In genomic region chr2:201452058-201452736, GRCh38 we compare ENCODE assay signal across 8 cellular contexts. TPM values are rescaled to one million over a fixed set of nuclear protein-coding genes. Genes with fewer than 3 reads are reported as not detected.
DNase-seq lines count a peak whose midpoint lies in the region; ATAC-seq and TF ChIP-seq lines count a peak whose summit lies in the region.

No MANE protein-coding gene starts in this region.

- H3K4me3 ChIP-seq in OCI-LY7 (ENCODE audit: low read depth, low read length, poor library complexity, severe bottlenecking), result peak overlapping the region; percentile 99
- peak overlapping the region; percentile 85 for H3K4me3 ChIP-seq in mucosa of stomach (ENCODE audit: low read length)

- no peaks in the 10 kb centered on the region for H3K9me2 ChIP-seq in OCI-LY7 (ENCODE audit: insufficient read depth, low read length)

- H3K9ac ChIP-seq in mucosa of stomach (ENCODE audit: low read length), result peak overlapping the region; percentile 84

- H2AFZ ChIP-seq in OCI-LY7 (ENCODE audit: low read length), result peak overlapping the region; percentile 48

- ATAC-seq in effector memory CD8-positive, alpha-beta T cell (replicated peaks), result peak; percentile 13

- H3K27me3 Mint-ChIP-seq in activated naive CD4-positive, alpha-beta T cell treated with anti-CD3 and anti-CD28 coated beads, Interleukin-2, amount 50 U/mL, for 24 hours, result no peaks in the 10 kb centered on the region
- H3K27me3 Mint-ChIP-seq in effector memory CD8-positive, alpha-beta T cell, result no peaks in the 10 kb centered on the region

- no peaks in the 10 kb centered on the region for H4K20me1 ChIP-seq in OCI-LY7 (ENCODE audit: insufficient read depth, low read length)

- no TSS peak for BruUV-seq in OCI-LY7 (replicated peaks; lab: Mats Ljungman, UMichigan)

- no peaks in the 10 kb centered on the region for H3K36me3 ChIP-seq in OCI-LY7 (ENCODE audit: insufficient read depth, low read length)
- no peaks in the 10 kb centered on the region for H3K36me3 ChIP-seq in mucosa of stomach (ENCODE audit: control insufficient read depth, insufficient read depth, low read length)

- POLR2A ChIA-PET in OCI-LY7 (lab: Charles Lee), result interaction anchor here (0.5 to 2.0 kb wide), 13 partner anchors 9 to 1622 kb away, joined by 3 to 12 read pairs (median 4); partner anchors contain the start of gene CASP8

- CTCF ChIA-PET in OCI-LY7 (lab: Charles Lee; ENCODE audit: unreplicated experiment), result no interaction called here

- peaks cover 58% of the 10 kb centered on the region for H3K4me1 Mint-ChIP-seq in activated naive CD4-positive, alpha-beta T cell treated with anti-CD3 and anti-CD28 coated beads, Interleukin-2, amount 50 U/mL, for 24 hours
- peaks cover 22 to 33% of the 10 kb centered on the region in 2 donors for H3K4me1 Mint-ChIP-seq in effector memory CD8-positive, alpha-beta T cell (ENCODE audit: low read depth in 2 of 2)

- intact Hi-C loops in OCI-LY7 (cut with micrococcal nuclease; ENCODE audit: unreplicated experiment), result loop anchor here (5.0 kb wide), 2 partner anchors 220 to 640 kb away; partner anchors contain the start of gene BZW1

- H3K4me3 Mint-ChIP-seq in activated naive CD4-positive, alpha-beta T cell treated with anti-CD3 and anti-CD28 coated beads, Interleukin-2, amount 50 U/mL, for 24 hours, result peak overlapping the region; percentile 90
- peak overlapping the region; percentile 97 to 99 for H3K4me3 Mint-ChIP-seq in effector memory CD8-positive, alpha-beta T cell

- peak overlapping the region; percentile 68 for H3K4me2 ChIP-seq in OCI-LY7 (ENCODE audit: low read length)

- peaks cover 5% of the 10 kb centered on the region for H3K36me3 Mint-ChIP-seq in activated naive CD4-positive, alpha-beta T cell treated with anti-CD3 and anti-CD28 coated beads, Interleukin-2, amount 50 U/mL, for 24 hours
- H3K36me3 Mint-ChIP-seq in effector memory CD8-positive, alpha-beta T cell (ENCODE audit: insufficient read depth), result peaks cover 8% of the 10 kb centered on the region

- H3K27ac Mint-ChIP-seq in activated naive CD4-positive, alpha-beta T cell treated with anti-CD3 and anti-CD28 coated beads, Interleukin-2, amount 50 U/mL, for 24 hours, result peak overlapping the region; percentile 74
- peak overlapping the region in 1 of 2 donors; percentile 68 for H3K27ac Mint-ChIP-seq in effector memory CD8-positive, alpha-beta T cell

- H3K9me3 ChIP-seq in OCI-LY7 (ENCODE audit: low read length) (no peaks in the 10 kb centered on the region), mucosa of stomach (ENCODE audit: control insufficient read depth, low read length) (no peaks in the 10 kb centered on the region)

- H3K27me3 ChIP-seq in mucosa of stomach (ENCODE audit: control insufficient read depth, insufficient read depth, low read length), result no peaks in the 10 kb centered on the region

- no peak for DNase-seq in activated naive CD4-positive, alpha-beta T cell treated with Interleukin-2 at 50 U/mL for 16 hours
- DNase-seq in OCI-LY7 (ENCODE audit: low spot score) (no peak), NCI-H2107 (lab: John Stamatoyannopoulos, UW) (no peak), HuH-7.5 (ENCODE audit: low spot score) (no peak), NCI-H2107 treated with DMSO at 0.1 percent for 48 hours (lab: John Stamatoyannopoulos, UW; ENCODE audit: unreplicated experiment) (no peak)
- no peak for DNase-seq in effector memory CD8-positive, alpha-beta T cell

- peaks cover 7% of the 10 kb centered on the region for H3K79me2 ChIP-seq in OCI-LY7 (ENCODE audit: insufficient read depth, low read depth, low read length)

- H3K9me3 Mint-ChIP-seq in activated naive CD4-positive, alpha-beta T cell treated with anti-CD3 and anti-CD28 coated beads, Interleukin-2, amount 50 U/mL, for 24 hours, result peaks cover 5% of the 10 kb centered on the region
- H3K9me3 Mint-ChIP-seq in effector memory CD8-positive, alpha-beta T cell, result no peaks in the 10 kb centered on the region

- peaks cover 14% of the 10 kb centered on the region for H3K4me1 ChIP-seq in OCI-LY7 (ENCODE audit: insufficient read depth, low read length, poor library complexity, severe bottlenecking)
- peaks cover 21% of the 10 kb centered on the region for H3K4me1 ChIP-seq in mucosa of stomach (ENCODE audit: control insufficient read depth, insufficient read depth, low read length)

- H3K27ac ChIP-seq in OCI-LY7 (ENCODE audit: low read depth, low read length, poor library complexity, severe bottlenecking), result no peak overlapping the region

- no peak for TF ChIP-seq CTCF in OCI-LY7 (conservative IDR thresholded peaks at IDR 0.05; ENCODE audit: low read length)

RNA-seq across cellular contexts. Expression of gene STRADB, which starts 0.7 kb away (rescaled TPM):
- total RNA-seq in OCI-LY7 (2014; rRNA removed; shearing (Covaris generic)), result 8.4 and 11.9 TPM in 2 replicates
- total RNA-seq in OCI-LY7 (2022), result 21.4 and 23.4 TPM in 2 replicates

RNA-seq across cellular contexts. Expression of gene TRAK2, which starts 0.9 kb away (rescaled TPM):
- total RNA-seq in OCI-LY7 (2014; rRNA removed; shearing (Covaris generic)), result 4.9 and 7.1 TPM in 2 replicates
- 11.3 and 11.9 TPM in 2 replicates for total RNA-seq in OCI-LY7 (2022)
